ENCODE assay signal across 14 cellular contexts in the genomic region with DNA sequence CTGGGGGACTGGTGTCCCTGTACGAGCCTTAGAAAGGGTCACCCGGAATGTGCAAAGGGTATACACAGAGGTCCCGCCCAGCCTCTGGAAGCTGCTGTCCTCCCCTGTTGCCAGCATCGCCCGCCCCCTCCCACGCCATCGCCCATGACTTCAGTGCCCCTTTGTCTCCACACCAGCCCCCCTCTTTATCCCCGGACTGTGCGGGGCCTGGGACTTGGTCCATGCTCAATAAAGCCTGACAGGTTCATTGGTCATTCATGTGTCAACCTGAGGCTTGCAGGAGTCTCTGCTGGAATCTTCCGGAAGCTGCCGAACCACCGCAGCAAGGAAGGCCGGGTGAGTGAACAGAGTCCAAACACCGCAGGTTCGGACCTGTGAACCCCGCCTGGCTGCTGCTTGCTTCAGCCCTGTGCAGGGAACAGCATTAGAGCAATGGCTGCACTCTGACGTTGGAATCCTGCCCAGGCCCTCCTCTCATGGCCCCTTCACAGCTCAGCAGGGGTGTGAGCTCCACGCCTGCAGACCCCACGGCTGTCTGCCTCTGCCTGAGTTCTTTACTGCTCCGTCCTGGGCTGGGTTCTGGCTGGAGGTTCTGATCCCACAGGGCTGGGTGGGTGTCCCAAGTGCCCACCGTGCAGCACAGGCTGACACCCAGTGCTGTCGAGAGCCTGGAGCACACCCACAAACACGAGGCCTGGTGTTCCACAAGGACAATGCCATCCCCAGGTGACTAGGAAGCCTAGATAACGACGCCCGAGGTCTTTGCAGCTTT.
DNase-seq lines count a peak whose midpoint lies in the region; ATAC-seq, FAIRE-seq and TF ChIP-seq lines count a peak whose summit lies in the region.
"Had no signal": no experiment of that assay in that cellular context is flagged by ENCODE, and none has a peak within 500 bp of the region (broad histone marks: within the 10 kb centered on the region; RNA-seq: fewer than 3 reads in every experiment).

No MANE protein-coding gene starts in this region.

- DNase-seq in NCI-H345 (lab: John Stamatoyannopoulos, UW) (peak; percentile 9), NCI-H345 treated with DMSO at 0.1 percent for 48 hours (lab: John Stamatoyannopoulos, UW; ENCODE audit: unreplicated experiment) (no peak), endodermal cell (peak; percentile 80), mesenchymal stem cell (no peak), small intestine (peak; percentile 22), GM19240 (ENCODE audit: insufficient read length, low spot score) (no peak), GM19239 (ENCODE audit: insufficient read length, low spot score) (no peak)
- no peak for DNase-seq in CD8-positive, alpha-beta T cell
- DNase-seq: NCI-H2081 treated with DMSO at 0.1 percent for 48 hours, NCI-H2171 treated with DMSO at 0.1 percent for 48 hours, T-cell had no signal

- no peak overlapping the region for H3K4me2 ChIP-seq in mesenchymal stem cell (ENCODE audit: low read length, poor library complexity, severe bottlenecking)

- no peak for FAIRE-seq in small intestine (lab: Jason Lieb, UNC)
- FAIRE-seq in GM19239 (lab: Jason Lieb, UNC) = no peak

- peaks cover 33% of the 10 kb centered on the region for H3K4me1 Mint-ChIP-seq in endodermal cell
- peaks cover 2% of the 10 kb centered on the region for H3K4me1 Mint-ChIP-seq in CD8-positive, alpha-beta T cell (ENCODE audit: low read depth)

- CTCF ChIA-PET in CD8-positive, alpha-beta T cell (lab: Charles Lee) = interaction anchor here (1.0 kb wide), 1 partner anchor 389 kb away, joined by 4 read pairs; a partner anchor contains a TSS

- no peak overlapping the region for H3K4me3 ChIP-seq in endodermal cell (ENCODE audit: low read length)
- H3K4me3 ChIP-seq in mesenchymal stem cell (ENCODE audit: insufficient read depth in 1 of 2, low read depth in 1 of 2, low read length in 2 of 2) = no peak overlapping the region
- H3K4me3 ChIP-seq in small intestine (ENCODE audit: low read depth in 1 of 2, low read length in 2 of 2) = no peak overlapping the region
- no peak overlapping the region for H3K4me3 ChIP-seq in CD8-positive, alpha-beta T cell (ENCODE audit: low read depth, low read length)
- H3K4me3 ChIP-seq: SJCRH30 had no signal

- no peak overlapping the region for H3K4ac ChIP-seq in mesenchymal stem cell (ENCODE audit: low read depth in 1 of 2, low read length in 2 of 2)

- H3K23ac ChIP-seq in mesenchymal stem cell (ENCODE audit: low read length in 2 of 2) = no peak overlapping the region

- H3K4me1 ChIP-seq in endodermal cell (ENCODE audit: control insufficient read depth, insufficient read depth, low read length) = peaks cover 6% of the 10 kb centered on the region
- peaks cover 11% of the 10 kb centered on the region for H3K4me1 ChIP-seq in mesenchymal stem cell (ENCODE audit: control insufficient read depth, insufficient read depth, low read depth, low read length)
- no peaks in the 10 kb centered on the region for H3K4me1 ChIP-seq in small intestine (ENCODE audit: control insufficient read depth in 2 of 2, insufficient read depth in 1 of 2, low read depth in 1 of 2, low read length in 1 of 2)
- H3K4me1 ChIP-seq in CD8-positive, alpha-beta T cell (ENCODE audit: insufficient read depth, low read length) = no peaks in the 10 kb centered on the region
- H3K4me1 ChIP-seq: SJCRH30 had no signal

- H2AFZ ChIP-seq in mesenchymal stem cell (ENCODE audit: low read depth, low read length) = no peak overlapping the region

- H3K9me3 ChIP-seq in endodermal cell (ENCODE audit: control insufficient read depth, low read length) (no peaks in the 10 kb centered on the region), mesenchymal stem cell (ENCODE audit: control insufficient read depth, low read length) (no peaks in the 10 kb centered on the region), small intestine (ENCODE audit: control insufficient read depth, low read depth) (no peaks in the 10 kb centered on the region)
- no peaks in the 10 kb centered on the region for H3K9me3 ChIP-seq in CD8-positive, alpha-beta T cell (ENCODE audit: low read length)
- H3K9me3 ChIP-seq: SJCRH30 had no signal

- H2BK5ac ChIP-seq in mesenchymal stem cell (ENCODE audit: low read depth, low read length, poor library complexity, severe bottlenecking) = no peak overlapping the region

- H2AK5ac ChIP-seq in mesenchymal stem cell (ENCODE audit: low read length, severe bottlenecking) = no peak overlapping the region

- H3K36me3 ChIP-seq in endodermal cell (ENCODE audit: control insufficient read depth, insufficient read depth, low read length) (no peaks in the 10 kb centered on the region), mesenchymal stem cell (ENCODE audit: control insufficient read depth in 1 of 2, insufficient read depth in 2 of 2, low read depth in 1 of 2, low read length in 2 of 2) (no peaks in the 10 kb centered on the region), small intestine (ENCODE audit: control insufficient read depth in 2 of 2, insufficient read depth in 2 of 2, low read length in 2 of 2) (no peaks in the 10 kb centered on the region)
- H3K36me3 ChIP-seq in CD8-positive, alpha-beta T cell (ENCODE audit: insufficient read depth, low read length) = no peaks in the 10 kb centered on the region
- H3K36me3 ChIP-seq: SJCRH30 had no signal

- H3K27ac Mint-ChIP-seq in endodermal cell = no peak overlapping the region
- H3K27ac Mint-ChIP-seq in CD8-positive, alpha-beta T cell = no peak overlapping the region
- H3K27ac Mint-ChIP-seq: T-cell had no signal

- no peak overlapping the region for H4K8ac ChIP-seq in mesenchymal stem cell (ENCODE audit: low read length)

- H3K79me1 ChIP-seq in mesenchymal stem cell (replicated peaks; ENCODE audit: low read length, poor library complexity, severe bottlenecking) = no peaks in the 10 kb centered on the region

- H3K9ac ChIP-seq in endodermal cell (ENCODE audit: extremely low read depth, low read length, poor library complexity, severe bottlenecking) (no peak overlapping the region), mesenchymal stem cell (ENCODE audit: low read length) (no peak overlapping the region)

- peaks cover 3% of the 10 kb centered on the region for H3K27me3 Mint-ChIP-seq in endodermal cell (ENCODE audit: insufficient read depth)
- no peaks in the 10 kb centered on the region for H3K27me3 Mint-ChIP-seq in CD8-positive, alpha-beta T cell (ENCODE audit: low read depth)
- H3K27me3 Mint-ChIP-seq: T-cell had no signal

- ATAC-seq in CD8-positive, alpha-beta T cell = no peak
- ATAC-seq: T-cell had no signal

- no peak overlapping the region for H2BK12ac ChIP-seq in mesenchymal stem cell (ENCODE audit: low read length in 2 of 2)

- no peak overlapping the region for H3K18ac ChIP-seq in mesenchymal stem cell (ENCODE audit: low read depth in 1 of 2, low read length in 2 of 2)

- H3K4me3 Mint-ChIP-seq in endodermal cell = no peak overlapping the region
- H3K4me3 Mint-ChIP-seq in CD8-positive, alpha-beta T cell = no peak overlapping the region
- H3K4me3 Mint-ChIP-seq: T-cell had no signal

- peak overlapping the region; percentile 11 for H4K91ac ChIP-seq in mesenchymal stem cell (ENCODE audit: low read length)

- H2BK120ac ChIP-seq in mesenchymal stem cell (ENCODE audit: low read depth, low read length) = no peak overlapping the region

- no peaks in the 10 kb centered on the region for H3K36me3 Mint-ChIP-seq in endodermal cell (ENCODE audit: low read depth)
- no peaks in the 10 kb centered on the region for H3K36me3 Mint-ChIP-seq in CD8-positive, alpha-beta T cell
- H3K36me3 Mint-ChIP-seq: T-cell had no signal

- TF ChIP-seq CTCF in endodermal cell (conservative IDR thresholded peaks at IDR 0.05) = no peak
- no peak for TF ChIP-seq CTCF in CD8-positive, alpha-beta T cell (IDR thresholded peaks at IDR 0.05)

- POLR2A ChIA-PET in CD8-positive, alpha-beta T cell (lab: Charles Lee) = no interaction called here

- H3K9me3 Mint-ChIP-seq in endodermal cell = no peaks in the 10 kb centered on the region
- no peaks in the 10 kb centered on the region for H3K9me3 Mint-ChIP-seq in CD8-positive, alpha-beta T cell
- H3K9me3 Mint-ChIP-seq: T-cell had no signal

- H2BK15ac ChIP-seq in mesenchymal stem cell (ENCODE audit: low read depth, poor library complexity, severe bottlenecking) = no peak overlapping the region

- H3K27ac ChIP-seq in endodermal cell (ENCODE audit: low read depth, low read length) (no peak overlapping the region), mesenchymal stem cell (ENCODE audit: low read length, poor library complexity, severe bottlenecking) (no peak overlapping the region), small intestine (ENCODE audit: low read depth in 1 of 2, low read length in 1 of 2) (no peak overlapping the region)
- H3K27ac ChIP-seq in CD8-positive, alpha-beta T cell (ENCODE audit: low read depth, low read length) = no peak overlapping the region
- H3K27ac ChIP-seq: 22Rv1, C4-2B, SJCRH30 had no signal

- intact Hi-C loops in CD8-positive, alpha-beta T cell (cut with DNase I, micrococcal nuclease) = loop anchor here in 1 of 2 experiments (10.0 kb wide), 1 partner anchor 533 kb away; a partner anchor contains a TSS

- H3K27me3 ChIP-seq in endodermal cell (ENCODE audit: control insufficient read depth, insufficient read depth, low read length, poor library complexity, severe bottlenecking) = no peaks in the 10 kb centered on the region
- H3K27me3 ChIP-seq in mesenchymal stem cell (ENCODE audit: control insufficient read depth in 1 of 2, insufficient read depth in 1 of 2, low read length in 2 of 2) = peaks cover 0 to 27% of the 10 kb centered on the region in 2 experiments
- H3K27me3 ChIP-seq in small intestine (ENCODE audit: control insufficient read depth in 2 of 2, insufficient read depth in 2 of 2, low read length in 2 of 2) = no peaks in the 10 kb centered on the region
- H3K27me3 ChIP-seq in CD8-positive, alpha-beta T cell (ENCODE audit: insufficient read depth, low read length) = no peaks in the 10 kb centered on the region
- H3K27me3 ChIP-seq: SJCRH30 had no signal

- WGBS in endodermal cell (ENCODE audit: insufficient coverage in 1 of 2, insufficient read length in 1 of 2), 2 experiments = 82 to 90% methylated on average over 21 to 26 of the region's 26 CpGs
- 83% methylated on average over 26 of the region's 26 CpGs for WGBS in mesenchymal stem cell
- WGBS in small intestine, 3 donors = 72 to 84% (median 75%) methylated on average over 26 of the region's 26 CpGs

- H3K14ac ChIP-seq in mesenchymal stem cell (ENCODE audit: low read length in 2 of 2) = no peak overlapping the region

Comparison
In these comparisons a context has a peak if more than half of its experiments do, and no peak if none do; other contexts are left out.
1. DNase-seq: peak in NCI-H345 (single experiment), endodermal cell (single experiment) and small intestine (single experiment); none in NCI-H345 treated with DMSO at 0.1 percent for 48 hours (single experiment), mesenchymal stem cell (single experiment), GM19240 (single experiment), CD8-positive, alpha-beta T cell (0 of 7) and GM19239 (single experiment).